In genomic region chr16:88871730-88872416, GRCh38 we compare ENCODE assay signal across 29 cellular contexts. TPM values are rescaled to one million over a fixed set of nuclear protein-coding genes. Genes with fewer than 3 reads are reported as not detected.
"Had no signal": no experiment of that assay in that cellular context is flagged by ENCODE, and none has a peak within 500 bp of the region (broad histone marks: within the 10 kb centered on the region; RNA-seq: fewer than 3 reads in every experiment).

No MANE protein-coding gene starts in this region.

- H3K4me1 Mint-ChIP-seq: activated naive CD4-positive, alpha-beta T cell treated with anti-CD3 and anti-CD28 coated beads, Interleukin-2, amount 50 U/mL, for 24 hours; brain; stimulated activated effector memory CD8-positive, alpha-beta T cell treated with anti-CD3 and anti-CD28 coated beads, Interleukin-12 subunit alpha, Interleukin-12 subunit beta, amount 100 ng/mL, for 72 hours had no signal

- FAIRE-seq: endometrium, keratinocyte, TTC549 had no signal

- ATAC-seq: activated CD8-positive, alpha-beta T cell treated with anti-CD3 and anti-CD28 coated beads, Interleukin-2, amount 10 ng/mL, durations not matched to agents 7 days and 5 days; natural killer cell treated with Interleukin-12 subunit alpha and Interleukin-12 subunit beta and Interleukin-15 and Interleukin-18, amount 100 ng/mL, for 72 hours; psoas muscle; stimulated activated effector memory CD8-positive, alpha-beta T cell treated with anti-CD3 and anti-CD28 coated beads, Interleukin-12 subunit alpha, Interleukin-12 subunit beta, amount 100 ng/mL, for 72 hours had no signal

- H3K9me3 ChIP-seq: neutrophil, ovary, psoas muscle, right atrium auricular region, thoracic aorta had no signal

- H3K27me3 ChIP-seq: ovary, right atrium auricular region had no signal

- DNase-seq: activated CD4-positive, alpha-beta T cell treated with anti-CD3 and anti-CD28 coated beads for 1 hour; activated CD4-positive, alpha-beta T cell treated with anti-CD3 and anti-CD28 coated beads, Interleukin-2, amount 50 U/mL, for 1 hour; activated CD8-positive, alpha-beta T cell treated with anti-CD3 and anti-CD28 coated beads, Interleukin-2, amount 10 ng/mL, durations not matched to agents 7 days and 5 days; activated gamma-delta T cell treated with Interleukin-2 at 50 U/mL for 16 hours; anterior cingulate cortex; effector CD4-positive, alpha-beta T cell; left colon; ovary; psoas muscle; stimulated activated CD4-positive, alpha-beta T cell treated with anti-CD3 and anti-CD28 coated beads, Interleukin-2, amount 100 ng/mL, for 24 hours had no signal

- H3K36me3 ChIP-seq: ovary, right atrium auricular region, thoracic aorta had no signal

- H3K27me3 Mint-ChIP-seq: type B pancreatic cell had no signal

- H3K4me3 ChIP-seq: ovary, skin epidermis, thoracic aorta had no signal

- H3K9me3 Mint-ChIP-seq: activated naive CD4-positive, alpha-beta T cell treated with anti-CD3 and anti-CD28 coated beads, Interleukin-2, amount 50 U/mL, for 24 hours; brain; memory B cell; natural killer cell treated with Interleukin-12 subunit alpha and Interleukin-12 subunit beta and Interleukin-15 and Interleukin-18, amount 100 ng/mL, for 72 hours; stimulated activated effector memory CD8-positive, alpha-beta T cell treated with anti-CD3 and anti-CD28 coated beads, Interleukin-12 subunit alpha, Interleukin-12 subunit beta, amount 100 ng/mL, for 72 hours; T-helper 2 cell treated with Interferon-gamma antibody and Interleukin-4, amounts not matched to agents 5 μg/mL and 100 μg/mL, for 36 hours; type B pancreatic cell had no signal

- H3K4me3 Mint-ChIP-seq: activated CD8-positive, alpha-beta T cell treated with anti-CD3 and anti-CD28 coated beads, Interleukin-2, amount 10 ng/mL, durations not matched to agents 7 days and 5 days; activated naive CD4-positive, alpha-beta T cell treated with anti-CD3 and anti-CD28 coated beads, Interleukin-2, amount 50 U/mL, for 24 hours; brain; natural killer cell treated with Interleukin-12 subunit alpha and Interleukin-12 subunit beta and Interleukin-15 and Interleukin-18, amount 100 ng/mL, for 72 hours; stimulated activated effector memory CD8-positive, alpha-beta T cell treated with anti-CD3 and anti-CD28 coated beads, Interleukin-12 subunit alpha, Interleukin-12 subunit beta, amount 100 ng/mL, for 72 hours; T-helper 2 cell treated with Interferon-gamma antibody and Interleukin-4, amounts not matched to agents 5 μg/mL and 100 μg/mL, for 36 hours; type B pancreatic cell had no signal

- H3K27ac Mint-ChIP-seq: activated CD8-positive, alpha-beta T cell treated with anti-CD3 and anti-CD28 coated beads, Interleukin-2, amount 10 ng/mL, durations not matched to agents 7 days and 5 days; activated naive CD4-positive, alpha-beta T cell treated with anti-CD3 and anti-CD28 coated beads, Interleukin-2, amount 50 U/mL, for 24 hours; natural killer cell treated with Interleukin-12 subunit alpha and Interleukin-12 subunit beta and Interleukin-15 and Interleukin-18, amount 100 ng/mL, for 72 hours; stimulated activated effector memory CD8-positive, alpha-beta T cell treated with anti-CD3 and anti-CD28 coated beads, Interleukin-12 subunit alpha, Interleukin-12 subunit beta, amount 100 ng/mL, for 72 hours; T-helper 2 cell treated with Interferon-gamma antibody and Interleukin-4, amounts not matched to agents 5 μg/mL and 100 μg/mL, for 36 hours; type B pancreatic cell had no signal

- H3K4me1 ChIP-seq: psoas muscle had no signal

- H3K27ac ChIP-seq: neutrophil, ovary, psoas muscle, right atrium auricular region, skin epidermis, thoracic aorta had no signal

- H3K36me3 Mint-ChIP-seq: activated naive CD4-positive, alpha-beta T cell treated with anti-CD3 and anti-CD28 coated beads, Interleukin-2, amount 50 U/mL, for 24 hours; natural killer cell treated with Interleukin-12 subunit alpha and Interleukin-12 subunit beta and Interleukin-15 and Interleukin-18, amount 100 ng/mL, for 72 hours; stimulated activated effector memory CD8-positive, alpha-beta T cell treated with anti-CD3 and anti-CD28 coated beads, Interleukin-12 subunit alpha, Interleukin-12 subunit beta, amount 100 ng/mL, for 72 hours; type B pancreatic cell had no signal

RNA-seq across cellular contexts. Expression of gene PABPN1L, which starts 5.4 kb away (rescaled TPM):
- total RNA-seq: activated CD8-positive, alpha-beta T cell treated with anti-CD3 and anti-CD28 coated beads, Interleukin-2, amount 10 ng/mL, durations not matched to agents 7 days and 5 days; cardiac septum; chondrocyte; epithelial cell of proximal tubule; fibroblast of villous mesenchyme; left colon; lower leg skin; natural killer cell treated with Interleukin-12 subunit alpha and Interleukin-12 subunit beta and Interleukin-15 and Interleukin-18, amount 100 ng/mL, for 72 hours; ovary; psoas muscle; right atrium auricular region; thoracic aorta had no signal
- polyA plus RNA-seq: keratinocyte, psoas muscle had no signal
